In the genomic region with DNA sequence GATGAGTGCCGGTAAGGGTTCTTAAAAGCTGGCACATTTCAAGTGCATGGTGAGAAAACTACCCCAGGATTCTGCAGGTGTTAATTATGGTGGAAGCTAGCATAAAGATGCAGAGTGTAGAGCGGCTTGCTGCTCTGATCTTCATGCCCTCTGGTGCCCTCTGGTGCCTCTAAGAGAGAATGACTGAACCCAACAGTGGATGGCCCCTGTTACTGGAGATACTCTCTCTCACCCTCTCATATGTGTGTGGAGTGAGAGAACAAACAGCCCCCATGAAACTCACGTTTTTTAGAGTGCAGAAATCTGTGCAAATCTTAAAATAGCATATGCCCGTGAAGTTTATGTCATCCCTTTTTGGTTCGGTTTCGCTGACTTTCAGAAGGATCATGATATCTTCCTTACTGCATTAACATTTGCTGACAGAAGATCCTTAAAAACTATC, we compare ENCODE assay signal across 8 cellular contexts.
DNase-seq lines count a peak whose midpoint lies in the region; ATAC-seq and TF ChIP-seq lines count a peak whose summit lies in the region.

No MANE protein-coding gene starts in this region.

- H3K4me3 Mint-ChIP-seq in Caco-2 (ENCODE audit: unreplicated experiment), result no peak overlapping the region
- no peak overlapping the region for H3K4me3 Mint-ChIP-seq in effector memory CD8-positive, alpha-beta T cell
- no peak overlapping the region for H3K4me3 Mint-ChIP-seq in mesothelial cell of epicardium

- BruUV-seq in Caco-2 (replicated peaks; lab: Mats Ljungman, UMichigan), result no TSS peak

- H3K36me3 ChIP-seq in Caco-2 (ENCODE audit: control insufficient read depth, insufficient read depth, low read length), result no peaks in the 10 kb centered on the region

- TF ChIP-seq CTCF in Caco-2 (IDR thresholded peaks at IDR 0.05; ENCODE audit: insufficient read depth in 1 of 2, low read depth in 1 of 2, low read length in 1 of 2, severe bottlenecking in 1 of 2, unreplicated experiment in 1 of 2) (peak; percentile 77 to 82), mesothelial cell of epicardium (IDR thresholded peaks at IDR 0.05; ENCODE audit: unreplicated experiment) (peak; percentile 46)

- POLR2A ChIA-PET in Caco-2 (lab: Charles Lee), result no interaction called here

- H3K9me3 Mint-ChIP-seq in Caco-2 (ENCODE audit: unreplicated experiment) (no peaks in the 10 kb centered on the region), mesothelial cell of epicardium (no peaks in the 10 kb centered on the region)
- peaks cover 5 to 7% of the 10 kb centered on the region in 2 donors for H3K9me3 Mint-ChIP-seq in effector memory CD8-positive, alpha-beta T cell

- peak; percentile 56 to 59 for DNase-seq in Caco-2
- DNase-seq in NCI-H446 treated with DMSO at 0.1 percent for 48 hours (lab: John Stamatoyannopoulos, UW), result peak; percentile 36
- DNase-seq in activated CD4-positive, alpha-beta T cell treated with anti-CD3 and anti-CD28 coated beads for 48 hours, result peak; percentile 56
- DNase-seq in effector memory CD8-positive, alpha-beta T cell, result no peak
- peak in 1 of 2 experiments; percentile 44 for DNase-seq in mesothelial cell of epicardium (ENCODE audit: low spot score in 2 of 2, unreplicated experiment in 2 of 2)
- DNase-seq in stimulated activated naive CD4-positive, alpha-beta T cell treated with Interleukin-2 at 50 U/mL for 16 hours (lab: John Stamatoyannopoulos, UW), result peak; percentile 2

- intact Hi-C loops in Caco-2 (cut with micrococcal nuclease; ENCODE audit: unreplicated experiment), result loop anchor here (1.0 to 10.0 kb wide), 3 partner anchors 155 to 488 kb away; no protein-coding TSS in a partner anchor

- H3K9me3 ChIP-seq in Caco-2, result no peaks in the 10 kb centered on the region

- no peak overlapping the region for H3K4me3 ChIP-seq in Caco-2 (ENCODE audit: low read depth, low read length)

- no peaks in the 10 kb centered on the region for H3K4me1 Mint-ChIP-seq in Caco-2 (ENCODE audit: low read depth, unreplicated experiment)
- H3K4me1 Mint-ChIP-seq in effector memory CD8-positive, alpha-beta T cell (ENCODE audit: low read depth in 2 of 2), result no peaks in the 10 kb centered on the region
- peaks cover 7% of the 10 kb centered on the region for H3K4me1 Mint-ChIP-seq in mesothelial cell of epicardium

- H3K36me3 Mint-ChIP-seq in Caco-2 (ENCODE audit: insufficient read depth, unreplicated experiment) (no peaks in the 10 kb centered on the region), mesothelial cell of epicardium (no peaks in the 10 kb centered on the region)
- no peaks in the 10 kb centered on the region for H3K36me3 Mint-ChIP-seq in effector memory CD8-positive, alpha-beta T cell (ENCODE audit: insufficient read depth)

- H3K4me1 ChIP-seq in Caco-2, result no peaks in the 10 kb centered on the region

- H3K27me3 Mint-ChIP-seq in Caco-2 (ENCODE audit: insufficient read depth, unreplicated experiment), result peaks cover 21% of the 10 kb centered on the region
- no peaks in the 10 kb centered on the region for H3K27me3 Mint-ChIP-seq in effector memory CD8-positive, alpha-beta T cell
- no peaks in the 10 kb centered on the region for H3K27me3 Mint-ChIP-seq in mesothelial cell of epicardium (ENCODE audit: low read depth)

- ATAC-seq in GM19438 (IDR thresholded peaks at IDR 0.05; ENCODE audit: low read depth, unreplicated experiment), result peak; percentile 99
- ATAC-seq in HG03439 (IDR thresholded peaks at IDR 0.05; ENCODE audit: unreplicated experiment), result peak; percentile 96
- ATAC-seq in effector memory CD8-positive, alpha-beta T cell (replicated peaks), result peak; percentile 46

- no peaks in the 10 kb centered on the region for H3K27me3 ChIP-seq in Caco-2 (replicated peaks; ENCODE audit: control insufficient read depth, insufficient read depth, low read length)

- CTCF ChIA-PET in Caco-2 (lab: Charles Lee), result interaction anchor here (0.7 to 1.9 kb wide), 4 partner anchors 12 to 489 kb away, joined by 3 to 15 read pairs (median 5); no protein-coding TSS in a partner anchor

- H3K27ac Mint-ChIP-seq in Caco-2 (ENCODE audit: unreplicated experiment) (no peak overlapping the region), mesothelial cell of epicardium (no peak overlapping the region)
- H3K27ac Mint-ChIP-seq in effector memory CD8-positive, alpha-beta T cell, result no peak overlapping the region

Comparison
In these comparisons a context has a peak if more than half of its experiments do, and no peak if none do; other contexts are left out.
1. DNase-seq: peak in Caco-2 (2 of 2), NCI-H446 treated with DMSO at 0.1 percent for 48 hours (single experiment), activated CD4-positive, alpha-beta T cell treated with anti-CD3 and anti-CD28 coated beads for 48 hours (single experiment) and stimulated activated naive CD4-positive, alpha-beta T cell treated with Interleukin-2 at 50 U/mL for 16 hours (single experiment); none in effector memory CD8-positive, alpha-beta T cell (0 of 3).
2. ATAC-seq: peak in every context shown above with its lines; median percentile 99 in GM19438; 96 in HG03439; 46 in effector memory CD8-positive, alpha-beta T cell.